Comparison of ENCODE assay signal across 29 cellular contexts in the genomic region with DNA sequence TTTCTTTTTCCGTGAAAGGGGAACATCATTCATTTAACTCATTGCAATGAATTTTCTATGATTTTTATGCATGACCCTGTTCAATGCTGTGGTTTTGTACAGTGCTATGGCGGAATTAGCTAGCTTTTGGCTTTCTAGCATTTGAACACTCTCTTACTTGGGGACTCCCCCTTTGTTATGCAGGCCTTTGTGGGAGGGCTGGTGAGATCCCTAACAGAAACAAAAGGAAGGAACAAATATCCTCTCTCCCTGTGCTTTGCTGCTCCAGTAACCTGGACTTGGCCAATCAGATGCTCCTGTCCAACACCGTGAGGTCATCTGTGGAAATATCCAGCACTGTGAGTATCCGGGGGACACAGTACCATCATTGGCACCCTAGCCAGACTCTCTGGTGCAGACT.
"Had no signal": no experiment of that assay in that cellular context is flagged by ENCODE, and none has a peak within 500 bp of the region (broad histone marks: within the 10 kb centered on the region; RNA-seq: fewer than 3 reads in every experiment).

No MANE protein-coding gene starts in this region.

- H3K27ac Mint-ChIP-seq: immature natural killer cell, mesothelial cell of epicardium had no signal

- ATAC-seq: esophagus mucosa; gastrocnemius medialis; heart right ventricle; left cardiac atrium; left lung; left ventricle myocardium superior; lower lobe of right lung; mucosa of descending colon; naive thymus-derived CD8-positive, alpha-beta T cell had no signal

- DNase-seq: dermis blood vessel endothelial cell; dorsolateral prefrontal cortex; effector CD4-positive, alpha-beta T cell; effector memory CD4-positive, alpha-beta T cell; erythroblast; esophagus squamous epithelium; foreskin fibroblast; foreskin melanocyte; gastrocnemius medialis; glutamatergic neuron; head of caudate nucleus; heart right ventricle; hippocampal formation; immature natural killer cell; left cardiac atrium; left lung; left ventricle myocardium superior; lower lobe of right lung; mesenchymal stem cell; mucosa of descending colon; naive B cell; naive thymus-derived CD8-positive, alpha-beta T cell had no signal

- FAIRE-seq: colon, islet of Langerhans, keratinocyte had no signal

- H3K36me3 ChIP-seq: esophagus squamous epithelium, gastrocnemius medialis, heart right ventricle, left lung, lower lobe of right lung had no signal

- H3K27me3 ChIP-seq: gastrocnemius medialis, heart right ventricle, left lung had no signal

- H3K4me1 Mint-ChIP-seq: immature natural killer cell; naive B cell; naive thymus-derived CD8-positive, alpha-beta T cell had no signal

- H3K9me3 ChIP-seq: gastrocnemius medialis, lower lobe of right lung, mucosa of descending colon had no signal

- H3K27me3 Mint-ChIP-seq: naive B cell; naive thymus-derived CD8-positive, alpha-beta T cell had no signal

- H3K4me3 Mint-ChIP-seq: immature natural killer cell; mesothelial cell of epicardium; naive B cell; naive thymus-derived CD8-positive, alpha-beta T cell had no signal

- H3K4me1 ChIP-seq: esophagus squamous epithelium, gastrocnemius medialis, left lung, lower lobe of right lung had no signal

- H3K4me3 ChIP-seq: coronary artery, dorsolateral prefrontal cortex, esophagus squamous epithelium, gastrocnemius medialis, heart right ventricle, left lung, lower lobe of right lung, mucosa of descending colon had no signal

- H3K36me3 Mint-ChIP-seq: immature natural killer cell; mesothelial cell of epicardium; naive B cell; naive thymus-derived CD8-positive, alpha-beta T cell had no signal

- H3K27ac ChIP-seq: coronary artery, dorsolateral prefrontal cortex, epithelial cell of prostate, esophagus squamous epithelium, gastrocnemius medialis, heart right ventricle, left lung, lower lobe of right lung had no signal
